20 cellular contexts compared by ENCODE assay signal in the genomic region with DNA sequence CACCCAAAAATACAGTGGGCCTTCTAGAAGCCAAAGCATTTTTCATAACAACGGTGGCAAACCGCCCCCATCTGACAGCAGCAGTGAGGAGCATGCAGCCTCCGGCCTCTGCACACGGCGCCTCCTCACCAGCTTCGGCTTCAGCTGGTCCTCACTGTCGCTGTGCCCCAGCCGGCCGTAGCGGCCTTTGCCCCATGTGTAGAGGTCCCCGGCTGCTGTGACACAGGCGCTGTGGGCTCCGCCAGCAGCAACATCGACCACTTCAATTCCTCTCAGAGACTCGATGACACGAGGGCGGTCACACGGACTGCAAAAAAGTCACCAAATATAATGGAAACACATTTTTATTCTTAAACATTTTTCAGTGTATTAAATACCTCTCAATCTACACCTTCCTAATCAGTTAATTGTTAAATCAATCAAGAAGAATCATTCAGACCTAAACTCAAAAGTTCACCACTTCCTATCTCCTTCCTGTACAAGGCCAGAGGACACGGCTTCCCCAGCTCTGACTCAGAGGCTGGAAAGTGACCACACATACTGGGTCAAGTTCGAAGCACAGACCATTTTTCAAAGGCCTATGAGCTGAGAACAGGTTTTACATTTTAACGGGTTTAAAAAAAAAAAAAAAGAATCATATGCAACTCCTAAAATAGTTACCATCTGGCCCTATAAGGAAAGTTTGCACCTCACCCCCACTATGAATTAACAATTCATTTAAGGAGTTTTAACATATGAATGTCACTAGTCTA. TPM values are rescaled to one million over a fixed set of nuclear protein-coding genes. Genes with fewer than 3 reads are reported as not detected.
A peak's percentile ranks its signal among the peaks of the same experiment; 100 is the strongest.
DNase-seq lines count a peak whose midpoint lies in the region; ATAC-seq and TF ChIP-seq lines count a peak whose summit lies in the region.
"Had no signal": no experiment of that assay in that cellular context is flagged by ENCODE, and none has a peak within 500 bp of the region (broad histone marks: within the 10 kb centered on the region; RNA-seq: fewer than 3 reads in every experiment).

No MANE protein-coding gene starts in this region.

- H3K9ac ChIP-seq in SK-N-SH = no peak overlapping the region; the same call in 1 of the 2 replicates

- H3K4me2 ChIP-seq in SK-N-SH = peak overlapping the region; percentile 67

- H3K4me3 Mint-ChIP-seq in activated CD4-positive, alpha-beta T cell treated with anti-CD3 and anti-CD28 coated beads for 36 hours = no peak overlapping the region
- no peak overlapping the region for H3K4me3 Mint-ChIP-seq in immature natural killer cell
- H3K4me3 Mint-ChIP-seq: central memory CD8-positive, alpha-beta T cell had no signal

- intact Hi-C loops in activated CD4-positive, alpha-beta T cell treated with anti-CD3 and anti-CD28 coated beads for 36 hours (cut with DNase I, micrococcal nuclease) = no loop called here
- intact Hi-C loops in sciatic nerve (cut with DNase I) = no loop called here

- H3K9me2 ChIP-seq in SK-N-SH = no peaks in the 10 kb centered on the region

- H3K4me1 ChIP-seq in SK-N-SH (ENCODE audit: control insufficient read depth in 1 of 2, insufficient read depth in 2 of 2, low read depth in 1 of 2, low read length in 1 of 2) = peaks cover 0 to 18% of the 10 kb centered on the region in 2 experiments
- H3K4me1 ChIP-seq: Caco-2 had no signal

- no peaks in the 10 kb centered on the region for H3K9me3 ChIP-seq in SK-N-SH
- H3K9me3 ChIP-seq: Caco-2, lower lobe of right lung had no signal

- H3K36me3 Mint-ChIP-seq in activated CD4-positive, alpha-beta T cell treated with anti-CD3 and anti-CD28 coated beads for 36 hours (ENCODE audit: low read depth) = peaks cover 32% of the 10 kb centered on the region
- peaks cover 11 to 28% (median 20%) of the 10 kb centered on the region in 3 donors for H3K36me3 Mint-ChIP-seq in immature natural killer cell

- H3K36me3 ChIP-seq in SK-N-SH (replicated peaks in 1 of 2; ENCODE audit: control insufficient read depth in 1 of 2, insufficient read depth in 2 of 2, low read length in 1 of 2) = peaks cover 9 to 44% of the 10 kb centered on the region in 2 experiments

- POLR2A ChIA-PET in activated CD4-positive, alpha-beta T cell treated with anti-CD3 and anti-CD28 coated beads for 36 hours (lab: Charles Lee) = no interaction called here
- POLR2A ChIA-PET in SK-N-SH (lab: Yijun Ruan, JAX) = no interaction called here

- H3K4me1 Mint-ChIP-seq in activated CD4-positive, alpha-beta T cell treated with anti-CD3 and anti-CD28 coated beads for 36 hours = peaks cover 35% of the 10 kb centered on the region
- H3K4me1 Mint-ChIP-seq in immature natural killer cell = peaks cover 15 to 22% of the 10 kb centered on the region in 2 donors

- TF ChIP-seq CTCF in SK-N-SH (IDR thresholded peaks at IDR 0.05) = no peak

- 81% methylated on average over 21 of the region's 21 CpGs for WGBS in SK-N-SH (ENCODE audit: low lambda C conversion rate)

- no peak for TF ChIP-seq EP300 in SK-N-SH (IDR thresholded peaks at IDR 0.05; ENCODE audit: borderline replicate concordance in 1 of 2, low read depth in 1 of 2, low read length in 1 of 2)

- H3F3A ChIP-seq in SK-N-SH (replicated peaks; ENCODE audit: insufficient read depth) = peaks cover 33% of the 10 kb centered on the region

- DNase-seq in activated CD4-positive, alpha-beta T cell treated with anti-CD3 and anti-CD28 coated beads for 36 hours = no peak
- DNase-seq in activated CD4-positive, alpha-beta T cell treated with anti-CD3 and anti-CD28 coated beads, Interleukin-2, amount 50 U/mL, for 48 hours = no peak
- DNase-seq in SK-N-SH (no peak), fibroblast of peridontal ligament (ENCODE audit: extremely low read depth) (peak; percentile 49), sciatic nerve (ENCODE audit: low spot score) (peak; percentile 45), immature natural killer cell (no peak)
- no peak for DNase-seq in NK-92 treated with Interleukin-12 subunit alpha and Interleukin-12 subunit beta, amount 100 ng/mL, for 24 hours (lab: John Stamatoyannopoulos, UW)
- DNase-seq: 8988T; activated CD4-positive, alpha-beta T cell treated with anti-CD3 and anti-CD28 coated beads, Interleukin-2, amount 50 U/mL, for 1 hour; activated gamma-delta T cell; Caco-2; lower lobe of right lung; NCI-H2081 treated with DMSO at 0.1 percent for 48 hours; NCI-H748 treated with DMSO at 0.1 percent for 48 hours; T-helper 9 cell had no signal

- H2AFZ ChIP-seq in SK-N-SH (ENCODE audit: low read depth) = no peak overlapping the region

- 0 out of 2 replicates have a peak, but pooled peaks cover 4% of the 10 kb centered on the region for H4K20me1 ChIP-seq in SK-N-SH (ENCODE audit: insufficient read depth)

- no peaks in the 10 kb centered on the region for H3K27me3 Mint-ChIP-seq in activated CD4-positive, alpha-beta T cell treated with anti-CD3 and anti-CD28 coated beads for 36 hours
- peaks cover 0 to 4% (median 2%) of the 10 kb centered on the region in 3 donors for H3K27me3 Mint-ChIP-seq in immature natural killer cell (ENCODE audit: low read depth in 3 of 3)
- H3K27me3 Mint-ChIP-seq: central memory CD8-positive, alpha-beta T cell had no signal

- no peaks in the 10 kb centered on the region for H3K9me3 Mint-ChIP-seq in activated CD4-positive, alpha-beta T cell treated with anti-CD3 and anti-CD28 coated beads for 36 hours (ENCODE audit: low read depth)
- no peaks in the 10 kb centered on the region for H3K9me3 Mint-ChIP-seq in immature natural killer cell
- H3K9me3 Mint-ChIP-seq: central memory CD8-positive, alpha-beta T cell had no signal

- H3K27ac Mint-ChIP-seq in activated CD4-positive, alpha-beta T cell treated with anti-CD3 and anti-CD28 coated beads for 36 hours = peak overlapping the region; percentile 29
- peak overlapping the region in 1 of 6 donors; percentile 66 for H3K27ac Mint-ChIP-seq in immature natural killer cell

- H3K27me3 ChIP-seq in SK-N-SH (ENCODE audit: insufficient read depth) = no peaks in the 10 kb centered on the region

- TF ChIP-seq RAD21 in SK-N-SH (IDR thresholded peaks at IDR 0.05; ENCODE audit: low read length) = no peak

- H3K79me2 ChIP-seq in SK-N-SH (ENCODE audit: insufficient read depth) = no peaks in the 10 kb centered on the region

- H3K27ac ChIP-seq in SK-N-SH (ENCODE audit: low read depth in 2 of 2, low read length in 1 of 2) = peak overlapping the region in 1 of 2 experiments; percentile 88; a peak in 2 of 4 replicates
- H3K27ac ChIP-seq: HL-60, lower lobe of right lung had no signal

- H3K4me3 ChIP-seq in SK-N-SH (ENCODE audit: low read depth in 2 of 2, low read length in 1 of 2) = no peak overlapping the region
- H3K4me3 ChIP-seq: lower lobe of right lung, skin epidermis had no signal

- no peak for ATAC-seq in activated CD4-positive, alpha-beta T cell treated with anti-CD3 and anti-CD28 coated beads for 36 hours
- ATAC-seq in sciatic nerve = no peak
- no peak for ATAC-seq in GM19324 (IDR thresholded peaks at IDR 0.05; ENCODE audit: low FRiP score, unreplicated experiment)
- ATAC-seq: lower lobe of right lung had no signal

- CTCF ChIA-PET in activated CD4-positive, alpha-beta T cell treated with anti-CD3 and anti-CD28 coated beads for 36 hours (lab: Charles Lee) = no interaction called here
- CTCF ChIA-PET in SK-N-SH (lab: Yijun Ruan, JAX) = interaction anchor here (1.9 kb wide), 1 partner anchor 9 kb away, joined by 5 read pairs; no protein-coding TSS in a partner anchor

TF ChIP-seq in SK-N-SH, 30 proteins besides CTCF, POLR2A, EP300 and RAD21 (continues in another document):
- TF ChIP-seq TCF12 (IDR thresholded peaks at IDR 0.05) = no peak
- TF ChIP-seq, protein P1, sequence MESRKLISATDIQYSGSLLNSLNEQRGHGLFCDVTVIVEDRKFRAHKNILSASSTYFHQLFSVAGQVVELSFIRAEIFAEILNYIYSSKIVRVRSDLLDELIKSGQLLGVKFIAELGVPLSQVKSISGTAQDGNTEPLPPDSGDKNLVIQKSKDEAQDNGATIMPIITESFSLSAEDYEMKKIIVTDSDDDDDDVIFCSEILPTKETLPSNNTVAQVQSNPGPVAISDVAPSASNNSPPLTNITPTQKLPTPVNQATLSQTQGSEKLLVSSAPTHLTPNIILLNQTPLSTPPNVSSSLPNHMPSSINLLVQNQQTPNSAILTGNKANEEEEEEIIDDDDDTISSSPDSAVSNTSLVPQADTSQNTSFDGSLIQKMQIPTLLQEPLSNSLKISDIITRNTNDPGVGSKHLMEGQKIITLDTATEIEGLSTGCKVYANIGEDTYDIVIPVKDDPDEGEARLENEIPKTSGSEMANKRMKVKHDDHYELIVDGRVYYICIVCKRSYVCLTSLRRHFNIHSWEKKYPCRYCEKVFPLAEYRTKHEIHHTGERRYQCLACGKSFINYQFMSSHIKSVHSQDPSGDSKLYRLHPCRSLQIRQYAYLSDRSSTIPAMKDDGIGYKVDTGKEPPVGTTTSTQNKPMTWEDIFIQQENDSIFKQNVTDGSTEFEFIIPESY (IDR thresholded peaks at IDR 0.05; ENCODE audit: borderline replicate concordance, low read depth) = no peak
- TF ChIP-seq, protein P2, sequence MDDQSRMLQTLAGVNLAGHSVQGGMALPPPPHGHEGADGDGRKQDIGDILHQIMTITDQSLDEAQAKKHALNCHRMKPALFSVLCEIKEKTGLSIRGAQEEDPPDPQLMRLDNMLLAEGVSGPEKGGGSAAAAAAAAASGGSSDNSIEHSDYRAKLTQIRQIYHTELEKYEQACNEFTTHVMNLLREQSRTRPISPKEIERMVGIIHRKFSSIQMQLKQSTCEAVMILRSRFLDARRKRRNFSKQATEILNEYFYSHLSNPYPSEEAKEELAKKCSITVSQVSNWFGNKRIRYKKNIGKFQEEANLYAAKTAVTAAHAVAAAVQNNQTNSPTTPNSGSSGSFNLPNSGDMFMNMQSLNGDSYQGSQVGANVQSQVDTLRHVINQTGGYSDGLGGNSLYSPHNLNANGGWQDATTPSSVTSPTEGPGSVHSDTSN (IDR thresholded peaks at IDR 0.05) = peak; percentile 39; the same call in 1 of the 2 replicates

RNA-seq across cellular contexts. Expression of a gene that starts 33.6 kb away (rescaled TPM):
- total RNA-seq in activated CD4-positive, alpha-beta T cell treated with anti-CD3 and anti-CD28 coated beads for 36 hours = not detected
- polyA plus RNA-seq in SK-N-SH (2012; rRNA removed) (0.10 and 0.16 TPM in 2 replicates), immature natural killer cell (under 1 TPM in 1 of 3 donors, not detected in 2; 0.50 TPM)
- polyA plus RNA-seq in SK-N-SH (2012; cell fraction: cytosol; rRNA removed) = 0.05 and 0.12 TPM in 2 replicates
- 0.14 and 0.15 TPM in 2 replicates for polyA plus RNA-seq in SK-N-SH (2012; cell fraction: nucleus; rRNA removed)
- 0.98 TPM for total RNA-seq in sciatic nerve
- total RNA-seq: epithelial cell of proximal tubule had no signal

Comparison
In these comparisons a context has a peak if more than half of its experiments do, and no peak if none do; other contexts are left out.
1. DNase-seq: peak in fibroblast of peridontal ligament (single experiment) and sciatic nerve (single experiment); none in activated CD4-positive, alpha-beta T cell treated with anti-CD3 and anti-CD28 coated beads for 36 hours (single experiment), activated CD4-positive, alpha-beta T cell treated with anti-CD3 and anti-CD28 coated beads, Interleukin-2, amount 50 U/mL, for 48 hours (0 of 2), SK-N-SH (single experiment), NK-92 treated with Interleukin-12 subunit alpha and Interleukin-12 subunit beta, amount 100 ng/mL, for 24 hours (single experiment) and immature natural killer cell (0 of 3).